Comparison of ENCODE assay signal across 11 cellular contexts in genomic region chr1:183148599-183148998, GRCh38. TPM values are rescaled to one million over a fixed set of nuclear protein-coding genes. Genes with fewer than 3 reads are reported as not detected.
A peak's percentile ranks its signal among the peaks of the same experiment; 100 is the strongest.
DNase-seq lines count a peak whose midpoint lies in the region; ATAC-seq and TF ChIP-seq lines count a peak whose summit lies in the region.
"Had no signal": no experiment of that assay in that cellular context is flagged by ENCODE, and none has a peak within 500 bp of the region (broad histone marks: within the 10 kb centered on the region; RNA-seq: fewer than 3 reads in every experiment).

No MANE protein-coding gene starts in this region.

- peak overlapping the region in 1 of 2 experiments; percentile 51 for H3K4ac ChIP-seq in mesenchymal stem cell (ENCODE audit: low read depth in 1 of 2, low read length in 2 of 2)

- H3K27me3 ChIP-seq in Panc1 (ENCODE audit: control insufficient read depth, insufficient read depth, low read length), result no peaks in the 10 kb centered on the region
- no peaks in the 10 kb centered on the region for H3K27me3 ChIP-seq in mesenchymal stem cell (ENCODE audit: control insufficient read depth in 1 of 2, insufficient read depth in 1 of 2, low read length in 2 of 2)
- no peaks in the 10 kb centered on the region for H3K27me3 ChIP-seq in tibial nerve

- H2AFZ ChIP-seq in mesenchymal stem cell (ENCODE audit: low read depth, low read length), result no peak overlapping the region

- no peak overlapping the region for H2AK5ac ChIP-seq in mesenchymal stem cell (ENCODE audit: low read length, severe bottlenecking)

- peaks cover 3% of the 10 kb centered on the region for H3K79me1 ChIP-seq in mesenchymal stem cell (replicated peaks; ENCODE audit: low read length, poor library complexity, severe bottlenecking)

- no peak for TF ChIP-seq CTCF in Panc1 (IDR thresholded peaks at IDR 0.05)
- TF ChIP-seq CTCF in epithelial cell of esophagus (IDR thresholded peaks at IDR 0.05; ENCODE audit: insufficient read depth, low read depth, low read length, missing control alignments), result no peak
- no peak for TF ChIP-seq CTCF in tibial nerve (IDR thresholded peaks at IDR 0.05)

- H3K4me1 ChIP-seq in Panc1 (ENCODE audit: control insufficient read depth, insufficient read depth, low read length) (no peaks in the 10 kb centered on the region), mesenchymal stem cell (ENCODE audit: control insufficient read depth, insufficient read depth, low read depth, low read length) (peaks cover 6% of the 10 kb centered on the region), tibial nerve (peaks cover 0 to 21% (median 7%) of the 10 kb centered on the region in 4 donors)

- no peak overlapping the region for H4K91ac ChIP-seq in mesenchymal stem cell (ENCODE audit: low read length)

- BruUV-seq in Panc1 (replicated peaks; lab: Mats Ljungman, UMichigan), result no TSS peak

- H3K4me3 ChIP-seq in Panc1 (ENCODE audit: low read depth in 2 of 2, low read length in 2 of 2), result no peak overlapping the region
- no peak overlapping the region for H3K4me3 ChIP-seq in epithelial cell of esophagus (ENCODE audit: low read length)
- no peak overlapping the region for H3K4me3 ChIP-seq in mesenchymal stem cell (ENCODE audit: insufficient read depth in 1 of 2, low read depth in 1 of 2, low read length in 2 of 2)
- H3K4me3 ChIP-seq in tibial nerve, result no peak overlapping the region

- TF ChIP-seq POLR2A in tibial nerve (IDR thresholded peaks at IDR 0.05), result no peak

- H2BK15ac ChIP-seq in mesenchymal stem cell (ENCODE audit: low read depth, poor library complexity, severe bottlenecking), result no peak overlapping the region

- no peak overlapping the region for H2BK5ac ChIP-seq in mesenchymal stem cell (ENCODE audit: low read depth, low read length, poor library complexity, severe bottlenecking)

- POLR2A ChIA-PET in Panc1 (lab: Charles Lee), result no interaction called here

- WGBS in mesenchymal stem cell, result 53% methylated on average over 5 of the region's 5 CpGs
- WGBS in tibial nerve, 2 donors, result 21 to 30% methylated on average over 5 of the region's 5 CpGs

- no peak overlapping the region for H3K18ac ChIP-seq in mesenchymal stem cell (ENCODE audit: low read depth in 1 of 2, low read length in 2 of 2)

- H3K23ac ChIP-seq in mesenchymal stem cell (ENCODE audit: low read length in 2 of 2), result no peak overlapping the region

- peak; percentile 64 for ATAC-seq in Panc1
- ATAC-seq in GM19395 (IDR thresholded peaks at IDR 0.05; ENCODE audit: unreplicated experiment), result no peak
- no peak for ATAC-seq in HG02938 (IDR thresholded peaks at IDR 0.05; ENCODE audit: unreplicated experiment)
- ATAC-seq: activated naive CD8-positive, alpha-beta T cell treated with anti-CD3 and anti-CD28 coated beads, Interleukin-2, amount 50 U/mL, for 24 hours had no signal

- no peak overlapping the region for H4K8ac ChIP-seq in mesenchymal stem cell (ENCODE audit: low read length)

- no peaks in the 10 kb centered on the region for H3K36me3 ChIP-seq in Panc1 (ENCODE audit: control insufficient read depth, insufficient read depth, low read length)
- H3K36me3 ChIP-seq in mesenchymal stem cell (ENCODE audit: control insufficient read depth in 1 of 2, insufficient read depth in 2 of 2, low read depth in 1 of 2, low read length in 2 of 2), result peaks cover 0 to 27% of the 10 kb centered on the region in 2 experiments
- H3K36me3 ChIP-seq in tibial nerve, result peaks cover 0 to 17% (median 0%) of the 10 kb centered on the region in 3 donors

- in situ Hi-C loops in Panc1 (cut with HindIII; ENCODE audit: low pct_unique_long_range_greater_than_20kb, low sequenced_read_pairs), result no loop called here

- H3K4me2 ChIP-seq in mesenchymal stem cell (ENCODE audit: low read length, poor library complexity, severe bottlenecking), result no peak overlapping the region

- intact Hi-C loops in Panc1 (cut with micrococcal nuclease; ENCODE audit: unreplicated experiment), result no loop called here

- peak overlapping the region; percentile 67 for H3K9ac ChIP-seq in mesenchymal stem cell (ENCODE audit: low read length)

- CTCF ChIA-PET in Panc1 (lab: Charles Lee), result no interaction called here

- no peak overlapping the region for H3K27ac ChIP-seq in Panc1 (ENCODE audit: low read length)
- H3K27ac ChIP-seq in mesenchymal stem cell (ENCODE audit: low read length, poor library complexity, severe bottlenecking), result peak overlapping the region; percentile 38
- peak overlapping the region in 3 of 4 donors; percentile 2 to 67 (median 52) for H3K27ac ChIP-seq in tibial nerve

- H2BK120ac ChIP-seq in mesenchymal stem cell (ENCODE audit: low read depth, low read length), result no peak overlapping the region

- no peak overlapping the region for H3K14ac ChIP-seq in mesenchymal stem cell (ENCODE audit: low read length in 2 of 2)

- peak in 1 of 2 donors; percentile 44 for TF ChIP-seq EP300 in tibial nerve (IDR thresholded peaks at IDR 0.05)

- H2BK12ac ChIP-seq in mesenchymal stem cell (ENCODE audit: low read length in 2 of 2), result no peak overlapping the region

- H3K9me3 ChIP-seq in Panc1 (ENCODE audit: control insufficient read depth, insufficient read depth, low read depth, low read length), result no peaks in the 10 kb centered on the region
- H3K9me3 ChIP-seq in mesenchymal stem cell (ENCODE audit: control insufficient read depth, low read length), result no peaks in the 10 kb centered on the region
- H3K9me3 ChIP-seq in tibial nerve, result no peaks in the 10 kb centered on the region

- no peak for DNase-seq in Panc1 (ENCODE audit: low read depth, low spot score)
- DNase-seq in epithelial cell of esophagus (ENCODE audit: low read depth), result peak; percentile 77
- peak; percentile 24 for DNase-seq in mesenchymal stem cell
- DNase-seq in tibial nerve (ENCODE audit: low spot score in 2 of 2), result no peak
- no peak for DNase-seq in stimulated activated CD4-positive, alpha-beta T cell treated with anti-CD3 and anti-CD28 coated beads, Interleukin-4, amount 100 ng/mL, for 4 hours
- DNase-seq: activated CD4-positive, alpha-beta T cell treated with anti-CD3 and anti-CD28 coated beads, Interleukin-2, amount 50 U/mL, for 48 hours; activated naive CD8-positive, alpha-beta T cell treated with anti-CD3 and anti-CD28 coated beads, Interleukin-2, amount 50 U/mL, for 24 hours; DMS53; NCI-H226 had no signal

RNA-seq across cellular contexts. Expression of gene LAMC2, which starts 37.5 kb away (rescaled TPM):
- total RNA-seq in Panc1 (2021; ENCODE audit: unreplicated experiment) (8.3 TPM), tibial nerve (10 to 100 TPM in 2 of 4 donors, 1 to 10 TPM in 2; 4.5 to 11.9 (median 8.1) TPM)
- polyA plus RNA-seq in Panc1 (2012; ENCODE audit: insufficient read length), result 6.2 TPM
- 0.37 TPM for polyA plus RNA-seq in mesenchymal stem cell (2013, experiment 1 of 2)
- polyA plus RNA-seq in mesenchymal stem cell (2013, experiment 2 of 2), result 0.38 TPM

Comparison
In these comparisons a context has a peak if more than half of its experiments do, and no peak if none do; other contexts are left out.
1. DNase-seq: peak in epithelial cell of esophagus (single experiment) and mesenchymal stem cell (single experiment); none in Panc1 (single experiment), tibial nerve (0 of 2) and stimulated activated CD4-positive, alpha-beta T cell treated with anti-CD3 and anti-CD28 coated beads, Interleukin-4, amount 100 ng/mL, for 4 hours (0 of 2).